Comparison of ENCODE assay signal across 9 cellular contexts in the genomic region with DNA sequence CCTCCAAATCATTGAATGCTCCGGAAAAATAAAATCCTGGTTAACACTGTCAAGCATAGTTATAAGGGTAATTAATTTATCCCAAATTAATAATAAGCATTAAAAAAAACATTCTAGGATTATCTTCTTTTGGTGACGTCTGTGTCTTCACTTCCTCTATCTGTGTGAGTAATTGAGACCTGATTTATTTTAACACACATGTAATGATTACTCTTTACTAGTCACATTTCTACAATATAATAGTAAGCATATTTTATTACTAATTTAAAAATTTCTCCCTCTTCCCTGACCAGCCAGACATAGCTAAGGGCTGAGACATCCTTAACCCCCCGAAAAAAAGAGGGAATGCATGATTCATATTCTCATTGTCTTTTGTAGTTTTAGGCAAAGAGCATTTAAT. TPM values are rescaled to one million over a fixed set of nuclear protein-coding genes. Genes with fewer than 3 reads are reported as not detected.
DNase-seq lines count a peak whose midpoint lies in the region; ATAC-seq, FAIRE-seq and TF ChIP-seq lines count a peak whose summit lies in the region.
"Had no signal": no experiment of that assay in that cellular context is flagged by ENCODE, and none has a peak within 500 bp of the region (broad histone marks: within the 10 kb centered on the region; RNA-seq: fewer than 3 reads in every experiment).

No MANE protein-coding gene starts in this region.

- H3K9me3 Mint-ChIP-seq in activated CD4-positive, alpha-beta memory T cell treated with anti-CD3 and anti-CD28 coated beads, Interleukin-2, amount 10 ng/mL, durations not matched to agents 7 days and 5 days = peaks cover 19% of the 10 kb centered on the region

- peak overlapping the region; percentile 97 for H3K4me3 ChIP-seq in GM12865 (ENCODE audit: low read depth, low read length)

- H3K4me3 Mint-ChIP-seq in activated CD4-positive, alpha-beta memory T cell treated with anti-CD3 and anti-CD28 coated beads, Interleukin-2, amount 10 ng/mL, durations not matched to agents 7 days and 5 days = peak overlapping the region; percentile 57

- TF ChIP-seq CTCF in GM12865 (IDR thresholded peaks at IDR 0.05; ENCODE audit: insufficient read depth, low read depth, low read length, missing control alignments) = no peak
- TF ChIP-seq CTCF in omental fat pad (IDR thresholded peaks at IDR 0.05) = no peak

- H3K4me1 Mint-ChIP-seq in activated CD4-positive, alpha-beta memory T cell treated with anti-CD3 and anti-CD28 coated beads, Interleukin-2, amount 10 ng/mL, durations not matched to agents 7 days and 5 days = peaks cover 43% of the 10 kb centered on the region

- H3K27me3 Mint-ChIP-seq in activated CD4-positive, alpha-beta memory T cell treated with anti-CD3 and anti-CD28 coated beads, Interleukin-2, amount 10 ng/mL, durations not matched to agents 7 days and 5 days = no peaks in the 10 kb centered on the region

- DNase-seq in GM12865 (ENCODE audit: low read depth) (peak; percentile 7), iris pigment epithelial cell (ENCODE audit: low read depth) (peak; percentile 51), NCI-H345 (lab: John Stamatoyannopoulos, UW) (no peak), omental fat pad (ENCODE audit: low spot score) (no peak), KG1 (lab: John Stamatoyannopoulos, UW) (no peak)
- no peak for DNase-seq in activated CD4-positive, alpha-beta memory T cell treated with anti-CD3 and anti-CD28 coated beads, Interleukin-2, amount 10 ng/mL, durations not matched to agents 7 days and 5 days
- DNase-seq: NCI-H146 had no signal

- no peak overlapping the region for H3K27ac Mint-ChIP-seq in activated CD4-positive, alpha-beta memory T cell treated with anti-CD3 and anti-CD28 coated beads, Interleukin-2, amount 10 ng/mL, durations not matched to agents 7 days and 5 days

- peak; percentile 19 for FAIRE-seq in A204.1 (lab: Jason Lieb, UNC)

- H3K36me3 Mint-ChIP-seq in activated CD4-positive, alpha-beta memory T cell treated with anti-CD3 and anti-CD28 coated beads, Interleukin-2, amount 10 ng/mL, durations not matched to agents 7 days and 5 days (ENCODE audit: low read depth) = peaks cover 44% of the 10 kb centered on the region

- CTCF ChIA-PET in activated CD4-positive, alpha-beta memory T cell treated with anti-CD3 and anti-CD28 coated beads, Interleukin-2, amount 10 ng/mL, durations not matched to agents 7 days and 5 days (lab: Charles Lee) = no interaction called here

- POLR2A ChIA-PET in activated CD4-positive, alpha-beta memory T cell treated with anti-CD3 and anti-CD28 coated beads, Interleukin-2, amount 10 ng/mL, durations not matched to agents 7 days and 5 days (lab: Charles Lee) = interaction anchor here (0.6 to 1.2 kb wide), 3 partner anchors 19 to 231 kb away, joined by 3 read pairs; no protein-coding TSS in a partner anchor

- ATAC-seq in GM18909 (IDR thresholded peaks at IDR 0.05; ENCODE audit: poor library complexity, unreplicated experiment) (no peak), omental fat pad (ENCODE audit: low FRiP score) (no peak)

RNA-seq across cellular contexts. Expression of a gene that starts 2.3 kb away (rescaled TPM):
- total RNA-seq in activated CD4-positive, alpha-beta memory T cell treated with anti-CD3 and anti-CD28 coated beads, Interleukin-2, amount 10 ng/mL, durations not matched to agents 7 days and 5 days = 10 to 100 TPM; 27.0 to 27.8 TPM
- 10 to 100 TPM; 53.7 to 59.8 (median 56.4) TPM for total RNA-seq in omental fat pad

Comparison
In these comparisons a context has a peak if more than half of its experiments do, and no peak if none do; other contexts are left out.
1. DNase-seq: peak in GM12865 (single experiment) and iris pigment epithelial cell (single experiment); none in activated CD4-positive, alpha-beta memory T cell treated with anti-CD3 and anti-CD28 coated beads, Interleukin-2, amount 10 ng/mL, durations not matched to agents 7 days and 5 days (single experiment), NCI-H345 (single experiment), omental fat pad (single experiment) and KG1 (single experiment).